ENCODE assay signal across 8 cellular contexts in the genomic region with DNA sequence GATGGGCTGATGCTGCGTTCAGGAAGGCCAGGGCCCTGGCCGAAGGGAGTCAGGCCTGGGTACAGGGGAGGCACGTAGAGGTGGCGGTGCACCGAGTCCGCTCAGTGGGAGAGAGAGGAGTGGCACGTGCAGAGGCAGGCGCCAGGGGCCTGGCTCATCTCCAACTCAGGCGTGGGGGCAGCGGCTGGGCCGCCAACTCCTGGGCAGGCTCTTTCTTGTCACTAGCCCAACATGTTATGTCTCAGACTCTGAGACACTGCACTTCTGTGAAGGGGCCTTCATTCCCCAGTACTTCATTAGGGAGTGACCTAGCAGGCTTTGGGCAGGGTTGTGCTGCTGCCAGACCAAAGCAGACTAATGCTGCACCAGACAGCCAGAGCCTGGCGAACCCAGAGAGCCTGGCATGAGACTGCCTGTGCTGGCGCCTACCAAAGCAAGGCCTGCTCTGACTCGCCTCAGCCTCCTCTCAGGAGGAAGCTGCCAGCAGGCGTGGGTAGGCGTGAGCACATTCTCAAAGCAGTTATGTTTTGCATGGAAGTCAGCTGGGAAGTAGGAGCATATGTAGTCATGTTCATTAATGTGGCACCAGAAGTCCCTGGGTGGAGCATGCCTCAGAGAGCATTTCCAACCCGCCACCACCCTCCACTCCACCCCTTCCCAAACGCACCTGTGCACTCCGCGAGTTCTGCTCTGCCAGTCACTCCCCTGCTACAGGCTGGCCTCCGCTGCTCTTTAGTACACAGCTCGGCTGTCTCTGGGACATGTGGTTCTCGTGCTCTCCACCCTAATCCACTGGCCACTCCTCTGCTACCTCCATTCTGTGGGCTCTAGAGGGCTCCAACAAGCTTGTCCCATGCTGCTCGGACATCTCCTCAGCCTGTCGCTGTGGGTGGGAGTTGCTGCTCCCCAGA. TPM values are rescaled to one million over a fixed set of nuclear protein-coding genes. Genes with fewer than 3 reads are reported as not detected.
DNase-seq lines count a peak whose midpoint lies in the region; ATAC-seq and TF ChIP-seq lines count a peak whose summit lies in the region.

No MANE protein-coding gene starts in this region.

- H3K4me1 ChIP-seq in breast epithelium (peaks cover 4 to 13% of the 10 kb centered on the region in 2 donors), testis (peaks cover 37% of the 10 kb centered on the region)

- H3K27me3 ChIP-seq in breast epithelium (no peaks in the 10 kb centered on the region), testis (no peaks in the 10 kb centered on the region)

- intact Hi-C loops in breast epithelium (cut with DNase I; ENCODE audit: low total_unique reads), result no loop called here
- intact Hi-C loops in testis (cut with DNase I; ENCODE audit: low total_unique reads), result no loop called here

- H3K4me3 ChIP-seq in breast epithelium (no peak overlapping the region), testis (no peak overlapping the region)

- 37 to 47% methylated on average over 16 to 25 of the region's 25 CpGs for WGBS in testis, 2 donors

- H3K9me3 ChIP-seq in breast epithelium (no peaks in the 10 kb centered on the region), testis (no peaks in the 10 kb centered on the region)

- H3K36me3 ChIP-seq in breast epithelium (no peaks in the 10 kb centered on the region), testis (ENCODE audit: low read depth, missing control alignments) (no peaks in the 10 kb centered on the region)

- H3K27ac ChIP-seq in breast epithelium (peak overlapping the region; percentile 82 to 90), testis (peak overlapping the region; percentile 52 to 82)

- ATAC-seq in left lobe of liver, result peak; percentile 7
- no peak for ATAC-seq in GM19395 (IDR thresholded peaks at IDR 0.05; ENCODE audit: unreplicated experiment)

- TF ChIP-seq CTCF in breast epithelium (IDR thresholded peaks at IDR 0.05) (no peak), testis (IDR thresholded peaks at IDR 0.05) (no peak)

- TF ChIP-seq POLR2A in breast epithelium (IDR thresholded peaks at IDR 0.05) (no peak), testis (IDR thresholded peaks at IDR 0.05) (no peak)

- DNase-seq in AG20443 (ENCODE audit: low spot score), result peak; percentile 93
- DNase-seq in NCI-H1105 treated with DMSO at 0.1 percent for 48 hours (lab: John Stamatoyannopoulos, UW), result peak; percentile 94
- peak; percentile 66 to 95 for DNase-seq in breast epithelium (ENCODE audit: low spot score in 2 of 2)
- no peak for DNase-seq in left lobe of liver (ENCODE audit: low spot score)
- peak; percentile 87 for DNase-seq in testis
- no peak for DNase-seq in stimulated activated CD4-positive, alpha-beta T cell treated with anti-CD3 and anti-CD28 coated beads, Interleukin-4, amount 100 ng/mL, for 4 hours
- DNase-seq in cortex of kidney (lab: John Stamatoyannopoulos, UW), result no peak

RNA-seq across cellular contexts. Expression of gene CKB, which starts 9.7 kb away (rescaled TPM):
- total RNA-seq in breast epithelium, result 100 to 1,000 TPM in 1 of 3 donors, 10 to 100 TPM in 2; 61.6 to 305 (median 83.2) TPM
- 10.2 TPM for total RNA-seq in left lobe of liver
- 1,000 to 10,000 TPM; 1,148 to 1,322 TPM for total RNA-seq in testis
- 504 TPM for polyA plus RNA-seq in testis (ENCODE audit: insufficient read depth, low read depth, low replicate concordance)

RNA-seq across cellular contexts. Expression of gene TRMT61A, which starts 16.0 kb away (rescaled TPM):
- total RNA-seq in breast epithelium (10 to 100 TPM; 10.7 to 17.7 (median 11.3) TPM), left lobe of liver (6.0 TPM), testis (10 to 100 TPM; 19.1 to 29.8 TPM)
- 12.1 TPM for polyA plus RNA-seq in testis (ENCODE audit: insufficient read depth, low read depth, low replicate concordance)

RNA-seq across cellular contexts. Expression of gene BAG5, which starts 49.5 kb away (rescaled TPM):
- 10 to 100 TPM; 29.5 to 45.4 (median 38.5) TPM for total RNA-seq in breast epithelium
- 7.5 TPM for total RNA-seq in left lobe of liver
- 100 to 1,000 TPM in 1 of 2 donors, 10 to 100 TPM in 1; 63.4 to 124 TPM for total RNA-seq in testis
- polyA plus RNA-seq in testis (ENCODE audit: insufficient read depth, low read depth, low replicate concordance), result 202 TPM

RNA-seq across cellular contexts. Expression of gene COA8, which starts 49.8 kb away (rescaled TPM):
- 10 to 100 TPM; 26.5 to 41.9 (median 27.2) TPM for total RNA-seq in breast epithelium
- 17.1 TPM for total RNA-seq in left lobe of liver
- total RNA-seq in testis, result 10 to 100 TPM; 28.9 to 68.7 TPM
- polyA plus RNA-seq in testis (ENCODE audit: insufficient read depth, low read depth, low replicate concordance), result 152 TPM

Comparison
In these comparisons a context has a peak if more than half of its experiments do, and no peak if none do; other contexts are left out.
1. DNase-seq: peak in AG20443 (single experiment), NCI-H1105 treated with DMSO at 0.1 percent for 48 hours (single experiment), breast epithelium (2 of 2) and testis (single experiment); none in left lobe of liver (single experiment), stimulated activated CD4-positive, alpha-beta T cell treated with anti-CD3 and anti-CD28 coated beads, Interleukin-4, amount 100 ng/mL, for 4 hours (0 of 2) and cortex of kidney (single experiment).